In the genomic region with DNA sequence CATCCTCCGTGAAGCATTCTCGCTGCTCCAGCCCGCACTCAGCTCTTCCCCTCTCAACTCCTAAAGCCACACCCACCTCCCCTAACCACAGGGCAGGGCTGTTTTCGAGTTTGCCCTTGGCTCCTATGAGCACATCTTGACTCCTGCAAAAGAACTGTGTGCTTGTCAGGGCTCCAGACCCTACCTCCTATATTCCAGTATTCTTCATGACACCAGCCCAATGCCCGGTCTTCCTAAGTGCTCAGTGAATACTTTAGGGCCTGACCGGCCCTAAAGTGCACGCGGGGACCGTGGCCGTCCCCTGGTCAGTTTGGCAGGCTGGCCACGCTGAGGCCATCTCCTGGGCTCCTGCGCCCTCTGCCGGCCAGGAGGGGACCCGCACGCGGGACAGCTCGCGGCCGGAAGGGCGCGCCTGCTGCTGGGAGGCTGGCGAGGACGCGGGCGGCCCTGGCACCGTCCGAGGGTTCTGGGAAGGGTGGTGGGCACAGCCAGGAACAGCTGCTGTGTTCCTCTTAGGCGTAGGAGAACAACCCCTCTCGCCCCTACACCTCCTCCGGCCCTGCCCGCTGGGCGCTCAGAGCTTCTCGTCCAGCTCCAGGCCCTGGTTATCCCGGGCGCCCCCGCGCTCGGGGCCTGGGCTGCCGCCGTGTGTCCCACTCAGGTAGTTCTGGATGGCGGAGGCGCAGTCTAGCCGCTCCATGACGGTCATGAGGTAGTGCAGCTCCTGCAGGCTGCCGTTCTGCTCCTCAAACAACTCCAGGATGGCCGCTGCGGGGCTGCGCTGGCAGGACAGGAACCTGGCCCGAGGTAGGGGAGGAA, we compare ENCODE assay signal across 8 cellular contexts. TPM values are rescaled to one million over a fixed set of nuclear protein-coding genes. Genes with fewer than 3 reads are reported as not detected.
DNase-seq lines count a peak whose midpoint lies in the region; ATAC-seq, FAIRE-seq and TF ChIP-seq lines count a peak whose summit lies in the region.

No MANE protein-coding gene starts in this region.

- H3K9me3 ChIP-seq in HUES64 (ENCODE audit: insufficient read depth, low read depth, low read length): no peaks in the 10 kb centered on the region
- H3K9me3 ChIP-seq in SJSA1 (replicated peaks): no peaks in the 10 kb centered on the region
- H3K9me3 ChIP-seq in pancreas: no peaks in the 10 kb centered on the region
- no peaks in the 10 kb centered on the region for H3K9me3 ChIP-seq in thymus (ENCODE audit: control insufficient read depth)

- WGBS in HUES64: 2% methylated on average over 49 of the region's 49 CpGs
- 4 to 5% methylated on average over 43 to 49 of the region's 49 CpGs for WGBS in pancreas, 2 donors
- WGBS in thymus: 2% methylated on average over 49 of the region's 49 CpGs

- peak overlapping the region; percentile 75 for H3K9ac ChIP-seq in HUES64 (ENCODE audit: low read depth, low read length)

- H3K4me1 Mint-ChIP-seq in activated naive CD4-positive, alpha-beta T cell treated with anti-CD3 and anti-CD28 coated beads, Interleukin-2, amount 50 U/mL, for 24 hours: peaks cover 21% of the 10 kb centered on the region

- no peaks in the 10 kb centered on the region for H3K9me3 Mint-ChIP-seq in activated naive CD4-positive, alpha-beta T cell treated with anti-CD3 and anti-CD28 coated beads, Interleukin-2, amount 50 U/mL, for 24 hours

- H3K4me3 ChIP-seq in HUES64 (ENCODE audit: low read length) (peak overlapping the region; percentile 58), SJSA1 (no peak overlapping the region), pancreas (peak overlapping the region; percentile 29 to 51 (median 40)), thymus (ENCODE audit: low read length) (peak overlapping the region; percentile 82)

- H3K27ac ChIP-seq in HUES64 (ENCODE audit: low read depth, low read length): peak overlapping the region; percentile 45; the same call in 1 of the 2 replicates
- no peak overlapping the region for H3K27ac ChIP-seq in SJSA1
- peak overlapping the region; percentile 83 to 91 (median 86) for H3K27ac ChIP-seq in pancreas
- H3K27ac ChIP-seq in thymus (ENCODE audit: low read depth): peak overlapping the region; percentile 97

- peak; percentile 79 for DNase-seq in DMS53 treated with DMSO at 0.1 percent for 48 hours (lab: John Stamatoyannopoulos, UW; ENCODE audit: unreplicated experiment)
- DNase-seq in SJSA1 (ENCODE audit: low read depth in 1 of 2, low spot score in 2 of 2): peak; percentile 73 to 81
- DNase-seq in Right ventricle myocardium superior: peak; percentile 94
- peak; percentile 80 to 99 (median 92) for DNase-seq in pancreas

- no peaks in the 10 kb centered on the region for H3K27me3 Mint-ChIP-seq in activated naive CD4-positive, alpha-beta T cell treated with anti-CD3 and anti-CD28 coated beads, Interleukin-2, amount 50 U/mL, for 24 hours

- H3K36me3 Mint-ChIP-seq in activated naive CD4-positive, alpha-beta T cell treated with anti-CD3 and anti-CD28 coated beads, Interleukin-2, amount 50 U/mL, for 24 hours: no peaks in the 10 kb centered on the region

- H3K4me3 Mint-ChIP-seq in activated naive CD4-positive, alpha-beta T cell treated with anti-CD3 and anti-CD28 coated beads, Interleukin-2, amount 50 U/mL, for 24 hours: peak overlapping the region; percentile 79

- intact Hi-C loops in Right ventricle myocardium superior (cut with DNase I) (loop anchor here (5.0 kb wide), 2 partner anchors 39 to 131 kb away; no protein-coding TSS in a partner anchor), pancreas (cut with DNase I) (loop anchor here in 2 of 3 donors (10.0 kb wide), 1 partner anchor 133 kb away; no protein-coding TSS in a partner anchor)

- H3K27me3 ChIP-seq in HUES64 (ENCODE audit: insufficient read depth, low read length) (no peaks in the 10 kb centered on the region), SJSA1 (replicated peaks) (no peaks in the 10 kb centered on the region), pancreas (no peaks in the 10 kb centered on the region), thymus (ENCODE audit: control insufficient read depth, insufficient read depth) (no peaks in the 10 kb centered on the region)

- peak; percentile 85 for ATAC-seq in GM21423 (IDR thresholded peaks at IDR 0.05; ENCODE audit: unreplicated experiment)
- peak; percentile 98 for ATAC-seq in Right ventricle myocardium superior (ENCODE audit: poor library complexity)
- peak; percentile 93 to 97 (median 96) for ATAC-seq in pancreas

- FAIRE-seq in pancreas (lab: Jason Lieb, UNC): no peak

- H3K36me3 ChIP-seq in HUES64 (ENCODE audit: insufficient read depth, low read length): no peaks in the 10 kb centered on the region; the same call in 1 of the 2 replicates
- no peaks in the 10 kb centered on the region for H3K36me3 ChIP-seq in SJSA1
- no peaks in the 10 kb centered on the region for H3K36me3 ChIP-seq in pancreas
- H3K36me3 ChIP-seq in thymus (ENCODE audit: control insufficient read depth, insufficient read depth): peaks cover 3% of the 10 kb centered on the region

- peak; percentile 99 for TF ChIP-seq CTCF in pancreas (IDR thresholded peaks at IDR 0.05)

- H3K27ac Mint-ChIP-seq in activated naive CD4-positive, alpha-beta T cell treated with anti-CD3 and anti-CD28 coated beads, Interleukin-2, amount 50 U/mL, for 24 hours: peak overlapping the region; percentile 85

- H3K4me1 ChIP-seq in HUES64 (ENCODE audit: insufficient read depth, low read length): peaks cover 31% of the 10 kb centered on the region
- peaks cover 14% of the 10 kb centered on the region for H3K4me1 ChIP-seq in SJSA1 (replicated peaks)
- H3K4me1 ChIP-seq in pancreas: peaks cover 0 to 24% (median 6%) of the 10 kb centered on the region in 3 donors
- peaks cover 21% of the 10 kb centered on the region for H3K4me1 ChIP-seq in thymus (ENCODE audit: control insufficient read depth, insufficient read depth, low read length)

RNA-seq across cellular contexts. Expression of gene UNC5CL, which starts 11.0 kb away (rescaled TPM):
- 0.60 TPM for polyA plus RNA-seq in HUES64 (2013, experiment 1 of 2)
- 0.95 TPM for polyA plus RNA-seq in HUES64 (2013, experiment 2 of 2)
- total RNA-seq in SJSA1 (2014; rRNA removed; shearing (Covaris generic)): 0.47 TPM in 1 of 2 replicates, not detected in the other
- total RNA-seq in Right ventricle myocardium superior (0.40 TPM), pancreas (10 to 100 TPM in 5 of 6 donors, 1 to 10 TPM in 1; 7.2 to 37.6 (median 12.0) TPM)
- polyA plus RNA-seq in pancreas (10 to 100 TPM; 37.0 to 40.6 TPM), thymus (5.8 TPM)

RNA-seq across cellular contexts. Expression of gene TSPO2, which starts 14.3 kb away (rescaled TPM):
- polyA plus RNA-seq in HUES64 (2013, experiment 1 of 2): not detected
- not detected for polyA plus RNA-seq in HUES64 (2013, experiment 2 of 2)
- total RNA-seq in SJSA1 (2014; rRNA removed; shearing (Covaris generic)): not detected in 2 replicates
- total RNA-seq in Right ventricle myocardium superior (not detected), pancreas (under 1 TPM in 1 of 6 donors, not detected in 5; 0.28 TPM)
- polyA plus RNA-seq in pancreas (under 1 TPM; 0.12 to 0.42 TPM), thymus (0.09 TPM)

RNA-seq across cellular contexts. Expression of gene APOBEC2, which starts 25.0 kb away (rescaled TPM):
- not detected for polyA plus RNA-seq in HUES64 (2013, experiment 1 of 2)
- polyA plus RNA-seq in HUES64 (2013, experiment 2 of 2): not detected
- not detected in 2 replicates for total RNA-seq in SJSA1 (2014; rRNA removed; shearing (Covaris generic))
- 211 TPM for total RNA-seq in Right ventricle myocardium superior
- total RNA-seq in pancreas: 10 to 100 TPM in 1 of 6 donors, 1 to 10 TPM in 5; 2.7 to 13.2 (median 8.6) TPM
- 10 to 100 TPM in 1 of 2 donors, 1 to 10 TPM in 1; 6.6 to 29.6 TPM for polyA plus RNA-seq in pancreas
- 7.0 TPM for polyA plus RNA-seq in thymus

RNA-seq across cellular contexts. Expression of gene OARD1, which starts 44.1 kb away (rescaled TPM):
- 31.7 TPM for polyA plus RNA-seq in HUES64 (2013, experiment 1 of 2)
- 40.3 TPM for polyA plus RNA-seq in HUES64 (2013, experiment 2 of 2)
- total RNA-seq in SJSA1 (2014; rRNA removed; shearing (Covaris generic)): 9.5 and 12.9 TPM in 2 replicates
- total RNA-seq in Right ventricle myocardium superior (19.7 TPM), pancreas (10 to 100 TPM; 16.0 to 26.9 (median 20.6) TPM)
- polyA plus RNA-seq in pancreas (10 to 100 TPM; 21.1 to 30.9 TPM), thymus (50.9 TPM)

RNA-seq across cellular contexts. Expression of gene NFYA, which starts 44.8 kb away (rescaled TPM):
- polyA plus RNA-seq in HUES64 (2013, experiment 1 of 2): 29.5 TPM
- polyA plus RNA-seq in HUES64 (2013, experiment 2 of 2): 29.9 TPM
- 6.5 and 14.9 TPM in 2 replicates for total RNA-seq in SJSA1 (2014; rRNA removed; shearing (Covaris generic))
- total RNA-seq in Right ventricle myocardium superior (9.5 TPM), pancreas (10 to 100 TPM in 2 of 6 donors, 1 to 10 TPM in 4; 5.9 to 14.1 (median 7.8) TPM)
- polyA plus RNA-seq in pancreas (10 to 100 TPM in 1 of 2 donors, 1 to 10 TPM in 1; 5.4 to 10.6 TPM), thymus (19.3 TPM)

Comparison
In these comparisons a context has a peak if more than half of its experiments do, and no peak if none do; other contexts are left out.
1. RNA of gene APOBEC2, which starts 25.0 kb away (total RNA-seq): 211 TPM in Right ventricle myocardium superior (single experiment); 2.7 to 13.2 TPM in pancreas and not detected in SJSA1; every median in the first group is over 10 times any median in the second.
2. Peak in every context shown above with its lines, with median percentiles within 50 percentile points of each other: DNase-seq and ATAC-seq.